Comparison of ENCODE assay signal across 26 cellular contexts in the genomic region with DNA sequence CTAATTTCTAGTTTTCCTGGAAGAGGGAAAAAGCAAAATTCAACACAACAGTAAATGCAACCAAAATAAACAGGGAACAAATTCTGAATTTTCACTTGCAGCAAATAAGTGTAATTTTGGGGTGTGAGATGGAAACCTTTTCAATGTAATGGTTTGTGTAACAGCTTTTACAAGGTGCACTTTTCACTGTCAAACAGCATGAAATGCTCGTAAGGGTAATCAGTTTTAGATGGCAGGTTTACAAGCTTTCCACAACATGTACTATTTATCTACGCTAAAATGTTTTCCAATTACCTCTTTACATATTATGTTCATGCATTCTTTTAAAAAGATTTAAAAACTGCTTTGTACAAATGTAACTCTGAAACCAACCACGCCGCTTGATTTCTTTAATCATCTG.
"Had no signal": no experiment of that assay in that cellular context is flagged by ENCODE, and none has a peak within 500 bp of the region (broad histone marks: within the 10 kb centered on the region; RNA-seq: fewer than 3 reads in every experiment).

No MANE protein-coding gene starts in this region.

- H3K36me3 ChIP-seq: neural progenitor cell, ovary, right lobe of liver, sigmoid colon, suprapubic skin, tibial artery, transverse colon, upper lobe of right lung, uterus had no signal

- H3K4me1 ChIP-seq: parathyroid adenoma, right lobe of liver, suprapubic skin, testis, transverse colon, upper lobe of right lung had no signal

- H3K9me3 ChIP-seq: ovary, psoas muscle, right lobe of liver, sigmoid colon, suprapubic skin, testis, tibial artery, transverse colon, upper lobe of right lung, uterus had no signal

- H3K4me3 ChIP-seq: neural progenitor cell, ovary, psoas muscle, right lobe of liver, sigmoid colon, suprapubic skin, testis, tibial artery, transverse colon, upper lobe of right lung, uterus had no signal

- DNase-seq: natural killer cell; occipital lobe; ovary; posterior cingulate gyrus; psoas muscle; right cardiac atrium; right lobe of liver; sigmoid colon; small intestine; stimulated activated CD4-positive, alpha-beta T cell treated with anti-CD3 and anti-CD28 coated beads, Interleukin-15, amount 100 ng/mL, for 24 hours; stimulated activated CD4-positive, alpha-beta T cell treated with anti-CD3 and anti-CD28 coated beads, Interleukin-2, amount 100 ng/mL, for 24 hours; stimulated activated CD4-positive, alpha-beta T cell treated with anti-CD3 and anti-CD28 coated beads, Interleukin-2, amount 100 ng/mL, for 48 hours; stimulated activated CD4-positive, alpha-beta T cell treated with anti-CD3 and anti-CD28 coated beads, Interleukin-4, amount 100 ng/mL, for 24 hours; stimulated activated naive B cell treated with anti-CD40 and anti-IgM and Interleukin-4, amounts not matched to agents 10 μg/mL and 1 μg/mL and 100 μg/mL, for 72 hours; stimulated activated naive CD4-positive, alpha-beta T cell treated with Interleukin-2 at 50 U/mL for 16 hours; stimulated activated naive CD8-positive, alpha-beta T cell treated with anti-CD3 and anti-CD28 coated beads, Interleukin-15, amount 100 ng/mL, for 72 hours; substantia nigra; testis; tibial artery; transverse colon; upper lobe of right lung; uterus had no signal

- H3K27ac ChIP-seq: neural progenitor cell, ovary, parathyroid adenoma, psoas muscle, right lobe of liver, sigmoid colon, suprapubic skin, testis, tibial artery, transverse colon, upper lobe of right lung, uterus had no signal

- ATAC-seq: natural killer cell; psoas muscle; right cardiac atrium; right lobe of liver; stimulated activated effector memory CD8-positive, alpha-beta T cell treated with anti-CD3 and anti-CD28 coated beads, Interleukin-12 subunit alpha, Interleukin-12 subunit beta, amount 100 ng/mL, for 72 hours; stimulated activated naive B cell treated with anti-CD40 and anti-IgM and Interleukin-4, amounts not matched to agents 10 μg/mL and 1 μg/mL and 100 μg/mL, for 72 hours; stimulated activated naive CD8-positive, alpha-beta T cell treated with anti-CD3 and anti-CD28 coated beads, Interleukin-15, amount 100 ng/mL, for 72 hours; upper lobe of right lung had no signal
